ENCODE assay signal across 1 cellular context in the genomic region with DNA sequence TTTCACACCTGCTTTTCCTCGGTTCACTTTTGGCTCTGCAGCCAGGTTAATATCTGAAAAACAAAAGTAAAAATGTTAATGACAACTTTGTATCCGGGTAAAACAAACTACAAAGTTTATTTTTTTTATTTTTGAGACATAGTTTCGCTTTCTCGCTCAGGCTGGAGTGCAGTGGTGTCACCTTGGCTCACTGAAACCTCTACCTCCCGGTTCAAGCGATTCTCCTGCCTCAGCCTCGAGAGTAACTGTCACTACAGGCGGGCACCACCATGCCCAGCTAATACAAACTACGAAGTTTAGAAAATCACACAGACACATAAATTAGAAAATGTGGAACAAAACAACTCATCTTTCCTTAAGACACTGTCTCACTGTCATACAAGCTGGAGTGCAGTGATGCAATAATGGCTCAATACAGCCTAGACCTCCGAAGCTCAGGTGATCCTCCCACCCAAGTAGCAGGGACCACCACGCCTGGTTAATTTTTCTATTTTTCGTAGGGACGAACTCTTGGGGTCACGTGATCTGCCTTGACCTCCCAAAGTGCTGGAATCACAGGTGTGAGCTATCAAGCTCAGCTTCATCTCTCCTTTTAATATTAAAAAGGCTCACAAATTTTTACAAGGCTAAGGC.
TF ChIP-seq lines count a peak whose summit lies in the region.

No MANE protein-coding gene starts in this region.

TF ChIP-seq in H1, 55 proteins besides CTCF, POLR2A, EP300 and RAD21:
- peak; percentile 33; the same call in 1 of the 2 replicates for TF ChIP-seq POLR2AphosphoS5 (IDR thresholded peaks at IDR 0.05; ENCODE audit: low read depth, low read length)
- no peak for TF ChIP-seq GTF2F1 (IDR thresholded peaks at IDR 0.05; ENCODE audit: borderline replicate concordance, low read depth, low read length)
- TF ChIP-seq HDAC2 (IDR thresholded peaks at IDR 0.05; ENCODE audit: borderline replicate concordance in 1 of 2, low read depth in 2 of 2, low read length in 2 of 2) = no peak
- TF ChIP-seq PHF8 (conservative IDR thresholded peaks at IDR 0.05; ENCODE audit: low read depth, low read length) = no peak
TF ChIP-seq in H1: peak in this region for 1.
